Comparison of ENCODE assay signal across 9 cellular contexts in genomic region chr11:119066481-119066880, GRCh38. TPM values are rescaled to one million over a fixed set of nuclear protein-coding genes. Genes with fewer than 3 reads are reported as not detected.
DNase-seq lines count a peak whose midpoint lies in the region; ATAC-seq and TF ChIP-seq lines count a peak whose summit lies in the region.
"Had no signal": no experiment of that assay in that cellular context is flagged by ENCODE, and none has a peak within 500 bp of the region (broad histone marks: within the 10 kb centered on the region; RNA-seq: fewer than 3 reads in every experiment).

No MANE protein-coding gene starts in this region.

- peaks cover 15 to 16% of the 10 kb centered on the region in 2 donors for H3K36me3 ChIP-seq in thyroid gland

- no peak for TF ChIP-seq CTCF in activated CD8-positive, alpha-beta T cell treated with anti-CD3 and anti-CD28 coated beads for 36 hours (IDR thresholded peaks at IDR 0.05)
- TF ChIP-seq CTCF in thyroid gland (IDR thresholded peaks at IDR 0.05) (no peak), GM13977 (IDR thresholded peaks at IDR 0.05; ENCODE audit: extremely low read depth, insufficient read depth, missing control alignments) (no peak)

- in situ Hi-C loops in GM13977 (cut with MboI; ENCODE audit: low pct_unique_long_range_greater_than_20kb, low sequenced_read_pairs, unreplicated experiment): no loop called here

- no peaks in the 10 kb centered on the region for H3K9me3 Mint-ChIP-seq in activated naive CD4-positive, alpha-beta T cell treated with anti-CD3 and anti-CD28 coated beads for 36 hours
- no peaks in the 10 kb centered on the region for H3K9me3 Mint-ChIP-seq in activated CD8-positive, alpha-beta T cell treated with anti-CD3 and anti-CD28 coated beads for 36 hours

- ATAC-seq in activated CD8-positive, alpha-beta T cell treated with anti-CD3 and anti-CD28 coated beads for 36 hours: no peak
- peak; percentile 1 for ATAC-seq in left colon

- peaks cover 39% of the 10 kb centered on the region for H3K4me1 Mint-ChIP-seq in activated naive CD4-positive, alpha-beta T cell treated with anti-CD3 and anti-CD28 coated beads for 36 hours (ENCODE audit: low read depth)
- peaks cover 34% of the 10 kb centered on the region for H3K4me1 Mint-ChIP-seq in activated CD8-positive, alpha-beta T cell treated with anti-CD3 and anti-CD28 coated beads for 36 hours (ENCODE audit: low read depth)

- DNase-seq in activated naive CD4-positive, alpha-beta T cell treated with anti-CD3 and anti-CD28 coated beads for 36 hours: no peak
- no peak for DNase-seq in activated naive CD4-positive, alpha-beta T cell treated with Interleukin-2 at 50 U/mL for 16 hours
- no peak for DNase-seq in activated CD8-positive, alpha-beta T cell treated with anti-CD3 and anti-CD28 coated beads for 36 hours
- DNase-seq in left colon (no peak), thyroid gland (no peak), GM13977 (ENCODE audit: low spot score) (no peak), cerebellum (ENCODE audit: low spot score) (no peak), inferior parietal cortex (ENCODE audit: extremely low spot score) (no peak)
- DNase-seq: KG1 had no signal

- TF ChIP-seq POLR2A in thyroid gland (IDR thresholded peaks at IDR 0.05): no peak

- peak overlapping the region in 2 of 3 donors; percentile 73 to 75 for H3K27ac ChIP-seq in thyroid gland

- peak overlapping the region; percentile 96 for H3K27ac Mint-ChIP-seq in activated naive CD4-positive, alpha-beta T cell treated with anti-CD3 and anti-CD28 coated beads for 36 hours
- H3K27ac Mint-ChIP-seq in activated CD8-positive, alpha-beta T cell treated with anti-CD3 and anti-CD28 coated beads for 36 hours: peak overlapping the region; percentile 94

- peak overlapping the region; percentile 91 for H3K4me3 Mint-ChIP-seq in activated naive CD4-positive, alpha-beta T cell treated with anti-CD3 and anti-CD28 coated beads for 36 hours
- peak overlapping the region; percentile 87 for H3K4me3 Mint-ChIP-seq in activated CD8-positive, alpha-beta T cell treated with anti-CD3 and anti-CD28 coated beads for 36 hours

- 74 to 87% methylated on average over 3 of the region's 3 CpGs for WGBS in thyroid gland, 2 donors

- no peaks in the 10 kb centered on the region for H3K27me3 Mint-ChIP-seq in activated naive CD4-positive, alpha-beta T cell treated with anti-CD3 and anti-CD28 coated beads for 36 hours (ENCODE audit: low read depth)
- H3K27me3 Mint-ChIP-seq in activated CD8-positive, alpha-beta T cell treated with anti-CD3 and anti-CD28 coated beads for 36 hours: no peaks in the 10 kb centered on the region

- peaks cover 12 to 21% of the 10 kb centered on the region in 2 donors for H3K4me1 ChIP-seq in thyroid gland

- intact Hi-C loops in activated naive CD4-positive, alpha-beta T cell treated with anti-CD3 and anti-CD28 coated beads for 36 hours (cut with micrococcal nuclease): no loop called here
- intact Hi-C loops in activated CD8-positive, alpha-beta T cell treated with anti-CD3 and anti-CD28 coated beads for 36 hours (cut with micrococcal nuclease): no loop called here
- intact Hi-C loops in left colon (cut with DNase I, micrococcal nuclease) (no loop called here), thyroid gland (cut with DNase I) (no loop called here)

- no peaks in the 10 kb centered on the region for H3K9me3 ChIP-seq in thyroid gland

- CTCF ChIA-PET in activated naive CD4-positive, alpha-beta T cell treated with anti-CD3 and anti-CD28 coated beads for 36 hours (lab: Charles Lee): interaction anchor here (0.6 to 2.2 kb wide), 8 partner anchors 9 to 140 kb away, joined by 3 to 13 read pairs (median 3); no protein-coding TSS in a partner anchor
- CTCF ChIA-PET in activated CD8-positive, alpha-beta T cell treated with anti-CD3 and anti-CD28 coated beads for 36 hours (lab: Charles Lee): interaction anchor here (0.9 to 2.3 kb wide), 6 partner anchors 10 to 272 kb away, joined by 3 to 16 read pairs (median 6); partner anchors contain the start of genes HYOU1 and NLRX1

- peak overlapping the region in 1 of 3 donors; percentile 79 for H3K4me3 ChIP-seq in thyroid gland (replicated peaks in 1 of 3)

- POLR2A ChIA-PET in activated CD8-positive, alpha-beta T cell treated with anti-CD3 and anti-CD28 coated beads for 36 hours (lab: Charles Lee): interaction anchor here (1.0 to 2.2 kb wide), 9 partner anchors 8 to 68 kb away, joined by 3 to 23 read pairs (median 9); partner anchors contain the start of genes C2CD2L, CENATAC, DPAGT1 and HMBS

- peaks cover 5% of the 10 kb centered on the region for H3K36me3 Mint-ChIP-seq in activated naive CD4-positive, alpha-beta T cell treated with anti-CD3 and anti-CD28 coated beads for 36 hours (ENCODE audit: low read depth)
- peaks cover 6% of the 10 kb centered on the region for H3K36me3 Mint-ChIP-seq in activated CD8-positive, alpha-beta T cell treated with anti-CD3 and anti-CD28 coated beads for 36 hours (ENCODE audit: low read depth)

- no peaks in the 10 kb centered on the region for H3K27me3 ChIP-seq in thyroid gland

RNA-seq across cellular contexts. Expression of gene VPS11, which starts 1.1 kb away (rescaled TPM):
- 10 to 100 TPM; 16.9 to 19.5 TPM for total RNA-seq in activated naive CD4-positive, alpha-beta T cell treated with anti-CD3 and anti-CD28 coated beads for 36 hours
- 10 to 100 TPM; 17.1 to 17.2 TPM for total RNA-seq in activated CD8-positive, alpha-beta T cell treated with anti-CD3 and anti-CD28 coated beads for 36 hours
- total RNA-seq in left colon: 10 to 100 TPM; 20.7 to 24.1 TPM
- total RNA-seq in thyroid gland: 10 to 100 TPM; 40.3 to 64.4 (median 47.4) TPM
- total RNA-seq in cerebellum: 20.6 TPM

RNA-seq across cellular contexts. Expression of gene HYOU1, which starts 9.5 kb away (rescaled TPM):
- total RNA-seq in activated naive CD4-positive, alpha-beta T cell treated with anti-CD3 and anti-CD28 coated beads for 36 hours: 100 to 1,000 TPM; 108 to 116 TPM
- 100 to 1,000 TPM in 1 of 2 experiments, 10 to 100 TPM in 1; 92.4 to 101 TPM for total RNA-seq in activated CD8-positive, alpha-beta T cell treated with anti-CD3 and anti-CD28 coated beads for 36 hours
- total RNA-seq in left colon (100 to 1,000 TPM; 107 to 138 TPM), thyroid gland (100 to 1,000 TPM; 145 to 369 (median 320) TPM), cerebellum (39.9 TPM)

RNA-seq across cellular contexts. Expression of gene HMBS, which starts 18.2 kb away (rescaled TPM):
- 10 to 100 TPM; 27.9 to 29.4 TPM for total RNA-seq in activated naive CD4-positive, alpha-beta T cell treated with anti-CD3 and anti-CD28 coated beads for 36 hours
- 10 to 100 TPM; 33.6 to 36.1 TPM for total RNA-seq in activated CD8-positive, alpha-beta T cell treated with anti-CD3 and anti-CD28 coated beads for 36 hours
- total RNA-seq in left colon (10 to 100 TPM; 16.1 to 26.1 TPM), thyroid gland (10 to 100 TPM; 10.7 to 24.3 (median 19.7) TPM), cerebellum (4.9 TPM)

RNA-seq across cellular contexts. Expression of gene DPAGT1, which starts 35.2 kb away (rescaled TPM):
- total RNA-seq in activated naive CD4-positive, alpha-beta T cell treated with anti-CD3 and anti-CD28 coated beads for 36 hours: 10 to 100 TPM; 52.2 to 53.1 TPM
- 10 to 100 TPM; 51.1 to 52.2 TPM for total RNA-seq in activated CD8-positive, alpha-beta T cell treated with anti-CD3 and anti-CD28 coated beads for 36 hours
- total RNA-seq in left colon: 10 to 100 TPM; 32.4 to 50.3 TPM
- 10 to 100 TPM; 29.8 to 42.8 (median 38.7) TPM for total RNA-seq in thyroid gland
- 12.0 TPM for total RNA-seq in cerebellum

RNA-seq across cellular contexts. Expression of gene SLC37A4, which starts 35.8 kb away (rescaled TPM):
- 10 to 100 TPM; 28.3 to 30.3 TPM for total RNA-seq in activated naive CD4-positive, alpha-beta T cell treated with anti-CD3 and anti-CD28 coated beads for 36 hours
- 10 to 100 TPM; 32.4 to 35.2 TPM for total RNA-seq in activated CD8-positive, alpha-beta T cell treated with anti-CD3 and anti-CD28 coated beads for 36 hours
- total RNA-seq in left colon (10 to 100 TPM; 43.0 to 59.9 TPM), thyroid gland (10 to 100 TPM; 12.4 to 30.2 (median 16.5) TPM), cerebellum (10.0 TPM)
